Comparison of ENCODE assay signal across 35 cellular contexts in genomic region chr18:68054669-68055068, GRCh38.
"Had no signal": no experiment of that assay in that cellular context is flagged by ENCODE, and none has a peak within 500 bp of the region (broad histone marks: within the 10 kb centered on the region; RNA-seq: fewer than 3 reads in every experiment).

No MANE protein-coding gene starts in this region.

- ATAC-seq: activated CD8-positive, alpha-beta memory T cell treated with anti-CD3 and anti-CD28 coated beads, Interleukin-2, amount 10 ng/mL, durations not matched to agents 7 days and 5 days; activated CD8-positive, alpha-beta T cell treated with anti-CD3 and anti-CD28 coated beads, Interleukin-2, amount 10 ng/mL, durations not matched to agents 7 days and 5 days; body of pancreas had no signal

- H3K36me3 Mint-ChIP-seq: activated CD8-positive, alpha-beta memory T cell treated with anti-CD3 and anti-CD28 coated beads, Interleukin-2, amount 10 ng/mL, durations not matched to agents 7 days and 5 days; activated naive CD4-positive, alpha-beta T cell treated with anti-CD3 and anti-CD28 coated beads, Interleukin-2, amount 10 ng/mL, durations not matched to agents 7 days and 5 days; activated naive CD4-positive, alpha-beta T cell treated with anti-CD3 and anti-CD28 coated beads, Interleukin-2, amount 50 U/mL, for 24 hours; activated naive CD8-positive, alpha-beta T cell; activated naive CD8-positive, alpha-beta T cell treated with anti-CD3 and anti-CD28 coated beads, Interleukin-2, amount 10 ng/mL, durations not matched to agents 7 days and 5 days had no signal

- FAIRE-seq: astrocyte, TTC549 had no signal

- H3K9me3 Mint-ChIP-seq: activated CD4-positive, alpha-beta memory T cell treated with anti-CD3 and anti-CD28 coated beads, Interleukin-2, amount 10 ng/mL, durations not matched to agents 7 days and 5 days; activated CD4-positive, alpha-beta T cell treated with anti-CD3 and anti-CD28 coated beads, Interleukin-2, amount 10 ng/mL, durations not matched to agents 24 days and 14 days; activated naive CD4-positive, alpha-beta T cell treated with anti-CD3 and anti-CD28 coated beads, Interleukin-2, amount 10 ng/mL, durations not matched to agents 7 days and 5 days; activated naive CD8-positive, alpha-beta T cell treated with anti-CD3 and anti-CD28 coated beads, Interleukin-2, amount 10 ng/mL, durations not matched to agents 7 days and 5 days; activated T-cell treated with anti-CD3 and anti-CD28 coated beads, Interleukin-2, amount 50 U/mL, for 24 hours; activated T-helper 2 cell treated with anti-CD3 and anti-CD28 coated beads, Interferon-gamma antibody, Interleukin-2, Interleukin-4, amounts not matched to agents 10 μg/mL and 5 μg/mL and 100 μg/mL, durations not matched to agents 14 hours and 24 hours and 36 hours; T-helper 1 cell treated with Interleukin-12 subunit alpha and Interleukin-12 subunit beta and Interleukin-4 antibody, amounts not matched to agents 30 μg/mL and 1 μg/mL, for 36 hours had no signal

- H3K27ac Mint-ChIP-seq: activated B cell treated with CpG ODN at 0.5 μM for 24 hours; activated CD4-positive, alpha-beta memory T cell treated with anti-CD3 and anti-CD28 coated beads, Interleukin-2, amount 10 ng/mL, durations not matched to agents 7 days and 5 days; activated CD4-positive, alpha-beta T cell treated with anti-CD3 and anti-CD28 coated beads, Interleukin-2, amount 10 ng/mL, durations not matched to agents 24 days and 14 days; activated CD8-positive, alpha-beta memory T cell treated with anti-CD3 and anti-CD28 coated beads, Interleukin-2, amount 10 ng/mL, durations not matched to agents 7 days and 5 days; activated CD8-positive, alpha-beta T cell treated with anti-CD3 and anti-CD28 coated beads, Interleukin-2, amount 10 ng/mL, durations not matched to agents 7 days and 5 days; activated naive CD4-positive, alpha-beta T cell treated with anti-CD3 and anti-CD28 coated beads, Interleukin-2, amount 10 ng/mL, durations not matched to agents 7 days and 5 days; activated naive CD4-positive, alpha-beta T cell treated with anti-CD3 and anti-CD28 coated beads, Interleukin-2, amount 50 U/mL, for 24 hours; activated naive CD8-positive, alpha-beta T cell; activated naive CD8-positive, alpha-beta T cell treated with anti-CD3 and anti-CD28 coated beads, Interleukin-2, amount 10 ng/mL, durations not matched to agents 7 days and 5 days; activated T-cell treated with anti-CD3 and anti-CD28 coated beads, Interleukin-2, amount 50 U/mL, for 24 hours; activated T-helper 2 cell treated with anti-CD3 and anti-CD28 coated beads, Interferon-gamma antibody, Interleukin-2, Interleukin-4, amounts not matched to agents 10 μg/mL and 5 μg/mL and 100 μg/mL, durations not matched to agents 14 hours and 24 hours and 36 hours; T-helper 1 cell treated with Interleukin-12 subunit alpha and Interleukin-12 subunit beta and Interleukin-4 antibody, amounts not matched to agents 30 μg/mL and 1 μg/mL, for 36 hours; T-helper 2 cell treated with Interferon-gamma antibody and Interleukin-4, amounts not matched to agents 5 μg/mL and 100 μg/mL, for 36 hours had no signal

- H3K4me3 ChIP-seq: adrenal gland, body of pancreas, breast epithelium had no signal

- H3K36me3 ChIP-seq: adrenal gland, brain microvascular endothelial cell, breast epithelium had no signal

- H3K27ac ChIP-seq: adrenal gland, body of pancreas, brain microvascular endothelial cell, breast epithelium, VCaP had no signal

- H3K4me1 ChIP-seq: adrenal gland, body of pancreas, breast epithelium had no signal

- H3K4me1 Mint-ChIP-seq: activated B cell treated with CpG ODN at 0.5 μM for 24 hours; activated CD4-positive, alpha-beta memory T cell treated with anti-CD3 and anti-CD28 coated beads, Interleukin-2, amount 10 ng/mL, durations not matched to agents 7 days and 5 days; activated CD4-positive, alpha-beta T cell treated with anti-CD3 and anti-CD28 coated beads, Interleukin-2, amount 10 ng/mL, durations not matched to agents 24 days and 14 days; activated CD8-positive, alpha-beta memory T cell treated with anti-CD3 and anti-CD28 coated beads, Interleukin-2, amount 10 ng/mL, durations not matched to agents 7 days and 5 days; activated naive CD4-positive, alpha-beta T cell treated with anti-CD3 and anti-CD28 coated beads, Interleukin-2, amount 10 ng/mL, durations not matched to agents 7 days and 5 days; activated naive CD4-positive, alpha-beta T cell treated with anti-CD3 and anti-CD28 coated beads, Interleukin-2, amount 50 U/mL, for 24 hours; activated naive CD8-positive, alpha-beta T cell treated with anti-CD3 and anti-CD28 coated beads, Interleukin-2, amount 10 ng/mL, durations not matched to agents 7 days and 5 days had no signal

- H3K27me3 ChIP-seq: adrenal gland, body of pancreas, brain microvascular endothelial cell, breast epithelium had no signal

- H3K4me3 Mint-ChIP-seq: activated B cell treated with CpG ODN at 0.5 μM for 24 hours; activated CD4-positive, alpha-beta memory T cell treated with anti-CD3 and anti-CD28 coated beads, Interleukin-2, amount 10 ng/mL, durations not matched to agents 7 days and 5 days; activated CD4-positive, alpha-beta T cell treated with anti-CD3 and anti-CD28 coated beads, Interleukin-2, amount 10 ng/mL, durations not matched to agents 24 days and 14 days; activated CD8-positive, alpha-beta memory T cell treated with anti-CD3 and anti-CD28 coated beads, Interleukin-2, amount 10 ng/mL, durations not matched to agents 7 days and 5 days; activated CD8-positive, alpha-beta T cell treated with anti-CD3 and anti-CD28 coated beads, Interleukin-2, amount 10 ng/mL, durations not matched to agents 7 days and 5 days; activated naive CD4-positive, alpha-beta T cell treated with anti-CD3 and anti-CD28 coated beads, Interleukin-2, amount 10 ng/mL, durations not matched to agents 7 days and 5 days; activated naive CD4-positive, alpha-beta T cell treated with anti-CD3 and anti-CD28 coated beads, Interleukin-2, amount 50 U/mL, for 24 hours; activated naive CD8-positive, alpha-beta T cell; activated naive CD8-positive, alpha-beta T cell treated with anti-CD3 and anti-CD28 coated beads, Interleukin-2, amount 10 ng/mL, durations not matched to agents 7 days and 5 days; activated T-cell treated with anti-CD3 and anti-CD28 coated beads, Interleukin-2, amount 50 U/mL, for 24 hours; T-helper 1 cell treated with Interleukin-12 subunit alpha and Interleukin-12 subunit beta and Interleukin-4 antibody, amounts not matched to agents 30 μg/mL and 1 μg/mL, for 36 hours; T-helper 2 cell treated with Interferon-gamma antibody and Interleukin-4, amounts not matched to agents 5 μg/mL and 100 μg/mL, for 36 hours had no signal

- H3K9me3 ChIP-seq: adrenal gland, body of pancreas, breast epithelium had no signal

- H3K27me3 Mint-ChIP-seq: activated B cell treated with CpG ODN at 0.5 μM for 24 hours; activated CD4-positive, alpha-beta memory T cell treated with anti-CD3 and anti-CD28 coated beads, Interleukin-2, amount 10 ng/mL, durations not matched to agents 7 days and 5 days; activated CD4-positive, alpha-beta T cell treated with anti-CD3 and anti-CD28 coated beads, Interleukin-2, amount 10 ng/mL, durations not matched to agents 24 days and 14 days; activated CD8-positive, alpha-beta memory T cell treated with anti-CD3 and anti-CD28 coated beads, Interleukin-2, amount 10 ng/mL, durations not matched to agents 7 days and 5 days; activated naive CD4-positive, alpha-beta T cell treated with anti-CD3 and anti-CD28 coated beads, Interleukin-2, amount 10 ng/mL, durations not matched to agents 7 days and 5 days; activated naive CD4-positive, alpha-beta T cell treated with anti-CD3 and anti-CD28 coated beads, Interleukin-2, amount 50 U/mL, for 24 hours; activated naive CD8-positive, alpha-beta T cell; activated naive CD8-positive, alpha-beta T cell treated with anti-CD3 and anti-CD28 coated beads, Interleukin-2, amount 10 ng/mL, durations not matched to agents 7 days and 5 days; activated T-cell treated with anti-CD3 and anti-CD28 coated beads, Interleukin-2, amount 50 U/mL, for 24 hours had no signal

- DNase-seq: activated B cell treated with CpG ODN at 0.5 μM for 24 hours; activated CD4-positive, alpha-beta memory T cell treated with anti-CD3 and anti-CD28 coated beads, Interleukin-2, amount 10 ng/mL, durations not matched to agents 7 days and 5 days; activated CD4-positive, alpha-beta T cell treated with anti-CD3 and anti-CD28 coated beads for 4 hours; activated CD4-positive, alpha-beta T cell treated with anti-CD3 and anti-CD28 coated beads, Interleukin-2, amount 10 ng/mL, durations not matched to agents 24 days and 14 days; activated CD4-positive, alpha-beta T cell treated with anti-CD3 and anti-CD28 coated beads, Interleukin-2, amount 50 U/mL, for 48 hours; activated CD4-positive, CD25-positive, alpha-beta regulatory T cell treated with anti-CD3 and anti-CD28 coated beads, Interleukin-2, amount 50 U/mL, for 72 hours; activated CD8-positive, alpha-beta memory T cell treated with anti-CD3 and anti-CD28 coated beads for 24 hours; activated CD8-positive, alpha-beta memory T cell treated with anti-CD3 and anti-CD28 coated beads, Interleukin-2, amount 10 ng/mL, durations not matched to agents 7 days and 5 days; activated CD8-positive, alpha-beta memory T cell treated with anti-CD3 and anti-CD28 coated beads, Interleukin-2, amount 50 U/mL, for 48 hours; activated CD8-positive, alpha-beta T cell treated with anti-CD3 and anti-CD28 coated beads, Interleukin-2, amount 10 ng/mL, durations not matched to agents 7 days and 5 days; activated effector memory CD4-positive, alpha-beta T cell treated with Interleukin-2 at 50 U/mL for 16 hours; activated gamma-delta T cell; activated naive CD4-positive, alpha-beta T cell treated with anti-CD3 and anti-CD28 coated beads, Interleukin-2, amount 10 ng/mL, durations not matched to agents 7 days and 5 days; activated naive CD4-positive, alpha-beta T cell treated with Interleukin-2 at 50 U/mL for 16 hours; activated naive CD8-positive, alpha-beta T cell treated with anti-CD3 and anti-CD28 coated beads, Interleukin-2, amount 10 ng/mL, durations not matched to agents 7 days and 5 days; activated T-cell treated with anti-CD3 and anti-CD28 coated beads, Interleukin-2, amount 50 U/mL, for 24 hours; activated T-cell treated with anti-CD3 and anti-CD28 coated beads, Interleukin-2, amount 50 U/mL, for 48 hours; adrenal gland; amniotic stem cell; aorta; body of pancreas; brain microvascular endothelial cell; central memory CD4-positive, alpha-beta T cell; T-helper 1 cell; T-helper 2 cell; T-helper 9 cell had no signal
